In genomic region chr3:67564008-67564407, GRCh38 we compare ENCODE assay signal across 27 cellular contexts.
"Had no signal": no experiment of that assay in that cellular context is flagged by ENCODE, and none has a peak within 500 bp of the region (broad histone marks: within the 10 kb centered on the region; RNA-seq: fewer than 3 reads in every experiment).

No MANE protein-coding gene starts in this region.

- H3K4me3 ChIP-seq: K562, SK-N-MC had no signal

- DNase-seq: activated B cell treated with CpG ODN at 0.5 μM for 24 hours; activated CD4-positive, alpha-beta T cell treated with anti-CD3 and anti-CD28 coated beads for 1 hour; activated CD4-positive, alpha-beta T cell treated with anti-CD3 and anti-CD28 coated beads, Interleukin-2, amount 10 ng/mL, durations not matched to agents 24 days and 14 days; activated CD4-positive, alpha-beta T cell treated with anti-CD3 and anti-CD28 coated beads, Interleukin-2, amount 50 U/mL, for 48 hours; activated CD8-positive, alpha-beta memory T cell treated with anti-CD3 and anti-CD28 coated beads, Interleukin-2, amount 10 ng/mL, durations not matched to agents 7 days and 5 days; activated effector memory CD4-positive, alpha-beta T cell treated with Interleukin-2 at 50 U/mL for 16 hours; activated naive CD4-positive, alpha-beta T cell; activated T-cell treated with anti-CD3 and anti-CD28 coated beads, Interleukin-2, amount 50 U/mL, for 24 hours; amygdala; Kasumi-1; NCI-H146; NCI-H187 treated with DMSO at 0.1 percent for 48 hours; NCI-H2081 treated with DMSO at 0.1 percent for 48 hours; NCI-H2171 treated with DMSO at 0.1 percent for 48 hours; NCI-H226; NCI-H526; NCI-H774; RPMI8226; T-cell; T-helper 2 cell; T1000 had no signal

- FAIRE-seq: astrocyte, K562, TTC549 had no signal

- ATAC-seq: activated CD8-positive, alpha-beta memory T cell treated with anti-CD3 and anti-CD28 coated beads, Interleukin-2, amount 10 ng/mL, durations not matched to agents 7 days and 5 days; K562; Panc1; Right ventricle myocardium inferior; T-cell had no signal

- H3K27ac ChIP-seq: SK-N-MC had no signal
